Comparison of ENCODE assay signal across 24 cellular contexts in genomic region chr21:30620080-30620479, GRCh38. TPM values are rescaled to one million over a fixed set of nuclear protein-coding genes. Genes with fewer than 3 reads are reported as not detected.
"Had no signal": no experiment of that assay in that cellular context is flagged by ENCODE, and none has a peak within 500 bp of the region (broad histone marks: within the 10 kb centered on the region; RNA-seq: fewer than 3 reads in every experiment).

No MANE protein-coding gene starts in this region.

- H3K27ac ChIP-seq: HL-60, RWPE1, SJCRH30, SK-N-MC had no signal

- H3K4me3 ChIP-seq: SJCRH30, SK-N-MC had no signal

- H3K36me3 ChIP-seq: SJCRH30 had no signal

- H3K4me1 ChIP-seq: SJCRH30 had no signal

- DNase-seq: KBM-7, NCI-H1092, NCI-H1105 treated with DMSO at 0.1 percent for 48 hours, NCI-H1417 treated with DMSO at 0.1 percent for 48 hours, NCI-H1694 treated with DMSO at 0.1 percent for 48 hours, NCI-H1930, NCI-H2081, NCI-H2107, NCI-H2227 treated with DMSO at 0.1 percent for 48 hours, NCI-H526 treated with DMSO at 0.1 percent for 48 hours, NCI-H748 treated with DMSO at 0.1 percent for 48 hours, SHP77 treated with DMSO at 0.1 percent for 48 hours, SJCRH30, SW 1271, T-cell had no signal

- H3K9me3 ChIP-seq: SJCRH30 had no signal

RNA-seq across cellular contexts. Expression of gene KRTAP20-4, which starts 0.3 kb away (rescaled TPM):
- total RNA-seq: HT-29, LHCN-M2, MCF 10A, NCI-H460, OCI-LY7, Right ventricle myocardium inferior, SJCRH30, T-cell had no signal

RNA-seq across cellular contexts. Expression of gene KRTAP20-1, which starts 3.9 kb away (rescaled TPM):
- total RNA-seq: HT-29, LHCN-M2, MCF 10A, NCI-H460, OCI-LY7, Right ventricle myocardium inferior, SJCRH30, T-cell had no signal

RNA-seq across cellular contexts. Expression of gene KRTAP6-1, which starts 6.3 kb away (rescaled TPM):
- total RNA-seq: HT-29, LHCN-M2, MCF 10A, NCI-H460, OCI-LY7, Right ventricle myocardium inferior, SJCRH30, T-cell had no signal

RNA-seq across cellular contexts. Expression of gene KRTAP20-2, which starts 14.9 kb away (rescaled TPM):
- total RNA-seq: HT-29, LHCN-M2, MCF 10A, NCI-H460, OCI-LY7, Right ventricle myocardium inferior, SJCRH30, T-cell had no signal

RNA-seq across cellular contexts. Expression of gene KRTAP22-1, which starts 19.2 kb away (rescaled TPM):
- total RNA-seq: HT-29, LHCN-M2, MCF 10A, NCI-H460, OCI-LY7, Right ventricle myocardium inferior, SJCRH30, T-cell had no signal
